In genomic region chr5:149012350-149012749, GRCh38 we compare ENCODE assay signal across 26 cellular contexts. TPM values are rescaled to one million over a fixed set of nuclear protein-coding genes. Genes with fewer than 3 reads are reported as not detected.
DNase-seq lines count a peak whose midpoint lies in the region; ATAC-seq and TF ChIP-seq lines count a peak whose summit lies in the region.
"Had no signal": no experiment of that assay in that cellular context is flagged by ENCODE, and none has a peak within 500 bp of the region (broad histone marks: within the 10 kb centered on the region; RNA-seq: fewer than 3 reads in every experiment).

No MANE protein-coding gene starts in this region.

- CTCF ChIA-PET in HCT116 (lab: Charles Lee) (interaction anchor here (0.7 kb wide), 1 partner anchor 102 kb away, joined by 4 read pairs; no protein-coding TSS in a partner anchor), PC-9 (lab: Charles Lee) (interaction anchor here (0.5 to 1.6 kb wide), 3 partner anchors 11 to 493 kb away, joined by 3 to 5 read pairs (median 4); no protein-coding TSS in a partner anchor)
- CTCF ChIA-PET in activated CD4-positive, alpha-beta T cell treated with anti-CD3 and anti-CD28 coated beads, Interleukin-2, amount 10 ng/mL, durations not matched to agents 7 days and 5 days (lab: Charles Lee), result interaction anchor here (1.2 kb wide), 1 partner anchor 13 kb away, joined by 4 read pairs; no protein-coding TSS in a partner anchor

- no peak for TF ChIP-seq POLR2A in HCT116 (IDR thresholded peaks at IDR 0.05; ENCODE audit: borderline replicate concordance, extremely low read depth, insufficient read depth, insufficient read length)

- H3K27me3 ChIP-seq in HCT116 (ENCODE audit: insufficient read depth, low read length) (no peaks in the 10 kb centered on the region), PC-9 (ENCODE audit: insufficient read depth, low read depth) (no peaks in the 10 kb centered on the region), foreskin keratinocyte (no peaks in the 10 kb centered on the region)
- H3K27me3 ChIP-seq: SJSA1 had no signal

- RAD21 ChIA-PET in HCT116 (lab: Charles Lee; ENCODE audit: low non-redundant PET in 1 of 2, low total read pairs in 2 of 2, uncharacterized antibody in 2 of 2, unreplicated experiment in 2 of 2), result no interaction called here

- intact Hi-C loops in HCT116 (cut with micrococcal nuclease) (no loop called here), PC-9 (cut with micrococcal nuclease; ENCODE audit: unreplicated experiment) (no loop called here)

- H3K4me1 ChIP-seq in HCT116 (ENCODE audit: control insufficient read depth in 1 of 2, insufficient read depth in 2 of 2, low read length in 2 of 2), result peaks cover 0 to 9% of the 10 kb centered on the region in 2 experiments; a peak in 1 of 4 replicates
- peaks cover 35% of the 10 kb centered on the region for H3K4me1 ChIP-seq in PC-9 (replicated peaks; ENCODE audit: insufficient read depth)
- H3K4me1 ChIP-seq in foreskin keratinocyte, result peaks cover 10% of the 10 kb centered on the region

- H3K36me3 Mint-ChIP-seq in activated CD4-positive, alpha-beta T cell treated with anti-CD3 and anti-CD28 coated beads, Interleukin-2, amount 10 ng/mL, durations not matched to agents 7 days and 5 days (ENCODE audit: low read depth), result no peaks in the 10 kb centered on the region
- H3K36me3 Mint-ChIP-seq: CD4-positive, alpha-beta memory T cell had no signal

- no peaks in the 10 kb centered on the region for H3K9me3 ChIP-seq in HCT116 (ENCODE audit: control insufficient read depth in 1 of 2, insufficient read depth in 1 of 2, low read depth in 1 of 2, low read length in 2 of 2)
- no peaks in the 10 kb centered on the region for H3K9me3 ChIP-seq in PC-9 (ENCODE audit: insufficient read depth, low read depth)
- H3K9me3 ChIP-seq: SJSA1 had no signal

- no peak overlapping the region for H3K9ac ChIP-seq in HCT116 (ENCODE audit: low read length)

- H3K27ac ChIP-seq in HCT116 (ENCODE audit: low read depth, low read length) (no peak overlapping the region), PC-9 (peak overlapping the region; percentile 96), foreskin keratinocyte (no peak overlapping the region)
- H3K27ac ChIP-seq: HL-60, SJSA1 had no signal

- H4K20me1 ChIP-seq in HCT116 (ENCODE audit: insufficient read depth), result no peaks in the 10 kb centered on the region
- H4K20me1 ChIP-seq in PC-9 (ENCODE audit: insufficient read depth), result no peaks in the 10 kb centered on the region

- BruUV-seq in HCT116 (replicated peaks; lab: Mats Ljungman, UMichigan) (no TSS peak), PC-9 (replicated peaks; lab: Mats Ljungman, UMichigan) (no TSS peak)

- no peaks in the 10 kb centered on the region for H3K4me1 Mint-ChIP-seq in activated CD4-positive, alpha-beta T cell treated with anti-CD3 and anti-CD28 coated beads, Interleukin-2, amount 10 ng/mL, durations not matched to agents 7 days and 5 days
- H3K4me1 Mint-ChIP-seq: CD4-positive, alpha-beta memory T cell had no signal

- H3K4me2 ChIP-seq in HCT116 (ENCODE audit: low read length), result no peak overlapping the region
- H3K4me2 ChIP-seq in PC-9, result no peak overlapping the region

- H3K79me2 ChIP-seq in HCT116 (ENCODE audit: insufficient read depth, low read length) (no peaks in the 10 kb centered on the region), PC-9 (ENCODE audit: low read depth) (no peaks in the 10 kb centered on the region)

- H3K4me3 ChIP-seq in GM12864 (ENCODE audit: low read depth, low read length) (no peak overlapping the region), HCT116 (replicated peaks in 1 of 2; ENCODE audit: low read depth in 1 of 2, low read length in 2 of 2) (no peak overlapping the region), PC-9 (no peak overlapping the region)
- H3K4me3 ChIP-seq: SJSA1 had no signal

- no peak for TF ChIP-seq RAD21 in HCT116 (IDR thresholded peaks at IDR 0.05; ENCODE audit: low read depth)

- ATAC-seq in HCT116 (peak; percentile 53; the same call in 1 of the 2 replicates), foreskin keratinocyte (no peak), GM21737 (IDR thresholded peaks at IDR 0.05; ENCODE audit: unreplicated experiment) (no peak), GM19397 (IDR thresholded peaks at IDR 0.05; ENCODE audit: unreplicated experiment) (no peak)

- DNase-seq in GM12864 (ENCODE audit: low read depth) (no peak), HCT116 (ENCODE audit: low read depth, low spot score) (no peak), PC-9 (no peak), foreskin keratinocyte (no peak), HK-2 (ENCODE audit: unreplicated experiment) (no peak)
- DNase-seq in activated CD4-positive, alpha-beta T cell treated with anti-CD3 and anti-CD28 coated beads, Interleukin-2, amount 10 ng/mL, durations not matched to agents 7 days and 5 days, result no peak
- DNase-seq: C1 segment of cervical spinal cord; CD4-positive, alpha-beta memory T cell; COR-L47; DMS53; Karpas-422; NCI-H1092; NCI-H1436; NCI-H187 treated with DMSO at 0.1 percent for 48 hours; NCI-H2171 treated with DMSO at 0.1 percent for 48 hours; NCI-H345; NCI-H510A treated with DMSO at 0.1 percent for 48 hours; NK-92 treated with Interleukin-12 subunit alpha and Interleukin-12 subunit beta, amount 100 ng/mL, for 24 hours; Right ventricle myocardium superior; RPMI8226; T-helper 1 cell had no signal

- POLR2A ChIA-PET in HCT116 (lab: Charles Lee) (no interaction called here), PC-9 (lab: Charles Lee; ENCODE audit: unreplicated experiment) (no interaction called here)
- POLR2A ChIA-PET in activated CD4-positive, alpha-beta T cell treated with anti-CD3 and anti-CD28 coated beads, Interleukin-2, amount 10 ng/mL, durations not matched to agents 7 days and 5 days (lab: Charles Lee), result no interaction called here

- no peaks in the 10 kb centered on the region for H3K9me2 ChIP-seq in HCT116 (ENCODE audit: insufficient read depth)
- no peaks in the 10 kb centered on the region; the same call in 1 of the 2 replicates for H3K9me2 ChIP-seq in PC-9 (ENCODE audit: insufficient read depth)

- peaks cover 3% of the 10 kb centered on the region for H3K27me3 Mint-ChIP-seq in activated CD4-positive, alpha-beta T cell treated with anti-CD3 and anti-CD28 coated beads, Interleukin-2, amount 10 ng/mL, durations not matched to agents 7 days and 5 days

- no peak overlapping the region for H2AFZ ChIP-seq in HCT116 (ENCODE audit: low read depth, low read length, poor library complexity, severe bottlenecking)
- H2AFZ ChIP-seq in PC-9, result no peak overlapping the region

- H3K36me3 ChIP-seq in HCT116 (ENCODE audit: control insufficient read depth in 1 of 2, insufficient read depth in 2 of 2, low read length in 2 of 2), result no peaks in the 10 kb centered on the region
- H3K36me3 ChIP-seq in PC-9 (ENCODE audit: low read depth), result peaks cover 3% of the 10 kb centered on the region; the same call in 1 of the 2 replicates
- H3K36me3 ChIP-seq: SJSA1 had no signal

- no peak overlapping the region for H3K4me3 Mint-ChIP-seq in activated CD4-positive, alpha-beta T cell treated with anti-CD3 and anti-CD28 coated beads, Interleukin-2, amount 10 ng/mL, durations not matched to agents 7 days and 5 days
- H3K4me3 Mint-ChIP-seq: CD4-positive, alpha-beta memory T cell had no signal

- TF ChIP-seq CTCF in GM12864 (IDR thresholded peaks at IDR 0.05; ENCODE audit: low read depth, low read length, missing control alignments), result peak; percentile 7
- peak in 2 of 3 experiments; percentile 4 to 33; a peak in 1 of 6 replicates for TF ChIP-seq CTCF in HCT116 (IDR thresholded peaks at IDR 0.05 in 2 of 3, conservative IDR thresholded peaks at IDR 0.05 in 1 of 3; ENCODE audit: borderline replicate concordance in 1 of 3, insufficient read depth in 1 of 3, low read depth in 2 of 3, low read length in 2 of 3)
- TF ChIP-seq CTCF in PC-9 (conservative IDR thresholded peaks at IDR 0.05), result no peak
- peak; percentile 15 for TF ChIP-seq CTCF in foreskin keratinocyte (conservative IDR thresholded peaks at IDR 0.05)

- H3K9me3 Mint-ChIP-seq in activated CD4-positive, alpha-beta T cell treated with anti-CD3 and anti-CD28 coated beads, Interleukin-2, amount 10 ng/mL, durations not matched to agents 7 days and 5 days, result no peaks in the 10 kb centered on the region
- H3K9me3 Mint-ChIP-seq: CD4-positive, alpha-beta memory T cell had no signal

- peaks cover 28% of the 10 kb centered on the region for H3F3A ChIP-seq in PC-9 (ENCODE audit: insufficient read depth, low read depth)

- no peak overlapping the region for H3K27ac Mint-ChIP-seq in activated CD4-positive, alpha-beta T cell treated with anti-CD3 and anti-CD28 coated beads, Interleukin-2, amount 10 ng/mL, durations not matched to agents 7 days and 5 days
- H3K27ac Mint-ChIP-seq: CD4-positive, alpha-beta memory T cell had no signal

TF ChIP-seq in HCT116, 20 proteins besides CTCF, POLR2A, EP300 and RAD21 (continues in another document):
- TF ChIP-seq ELF1 (IDR thresholded peaks at IDR 0.05; ENCODE audit: borderline replicate concordance, low read depth), result no peak
- no peak for TF ChIP-seq FOSL1 (IDR thresholded peaks at IDR 0.05; ENCODE audit: low read depth)
- TF ChIP-seq, protein P1, sequence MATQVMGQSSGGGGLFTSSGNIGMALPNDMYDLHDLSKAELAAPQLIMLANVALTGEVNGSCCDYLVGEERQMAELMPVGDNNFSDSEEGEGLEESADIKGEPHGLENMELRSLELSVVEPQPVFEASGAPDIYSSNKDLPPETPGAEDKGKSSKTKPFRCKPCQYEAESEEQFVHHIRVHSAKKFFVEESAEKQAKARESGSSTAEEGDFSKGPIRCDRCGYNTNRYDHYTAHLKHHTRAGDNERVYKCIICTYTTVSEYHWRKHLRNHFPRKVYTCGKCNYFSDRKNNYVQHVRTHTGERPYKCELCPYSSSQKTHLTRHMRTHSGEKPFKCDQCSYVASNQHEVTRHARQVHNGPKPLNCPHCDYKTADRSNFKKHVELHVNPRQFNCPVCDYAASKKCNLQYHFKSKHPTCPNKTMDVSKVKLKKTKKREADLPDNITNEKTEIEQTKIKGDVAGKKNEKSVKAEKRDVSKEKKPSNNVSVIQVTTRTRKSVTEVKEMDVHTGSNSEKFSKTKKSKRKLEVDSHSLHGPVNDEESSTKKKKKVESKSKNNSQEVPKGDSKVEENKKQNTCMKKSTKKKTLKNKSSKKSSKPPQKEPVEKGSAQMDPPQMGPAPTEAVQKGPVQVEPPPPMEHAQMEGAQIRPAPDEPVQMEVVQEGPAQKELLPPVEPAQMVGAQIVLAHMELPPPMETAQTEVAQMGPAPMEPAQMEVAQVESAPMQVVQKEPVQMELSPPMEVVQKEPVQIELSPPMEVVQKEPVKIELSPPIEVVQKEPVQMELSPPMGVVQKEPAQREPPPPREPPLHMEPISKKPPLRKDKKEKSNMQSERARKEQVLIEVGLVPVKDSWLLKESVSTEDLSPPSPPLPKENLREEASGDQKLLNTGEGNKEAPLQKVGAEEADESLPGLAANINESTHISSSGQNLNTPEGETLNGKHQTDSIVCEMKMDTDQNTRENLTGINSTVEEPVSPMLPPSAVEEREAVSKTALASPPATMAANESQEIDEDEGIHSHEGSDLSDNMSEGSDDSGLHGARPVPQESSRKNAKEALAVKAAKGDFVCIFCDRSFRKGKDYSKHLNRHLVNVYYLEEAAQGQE (IDR thresholded peaks at IDR 0.05; ENCODE audit: low read depth), result no peak

RNA-seq across cellular contexts. Expression of gene SH3TC2, which starts 50.5 kb away (rescaled TPM):
- total RNA-seq in HCT116 (2021; ENCODE audit: unreplicated experiment), result 12.8 TPM
- polyA plus RNA-seq in HCT116 (2012), result 5.3 and 5.7 TPM in 2 replicates
- total RNA-seq in PC-9 (2021), result 32.1 and 38.8 TPM in 2 replicates
- total RNA-seq in foreskin keratinocyte, result 12.3 and 13.5 TPM in 2 replicates
- polyA plus RNA-seq in foreskin keratinocyte, result 3.5 TPM in 2 replicates
- total RNA-seq in activated CD4-positive, alpha-beta T cell treated with anti-CD3 and anti-CD28 coated beads, Interleukin-2, amount 10 ng/mL, durations not matched to agents 7 days and 5 days, result not detected
- total RNA-seq: CD4-positive, alpha-beta memory T cell; G401 had no signal
- polyA plus RNA-seq: CD4-positive, alpha-beta memory T cell had no signal

Comparison
In these comparisons a context has a peak if more than half of its experiments do, and no peak if none do; other contexts are left out.
1. RNA of gene SH3TC2, which starts 50.5 kb away (total RNA-seq): 32.1 to 38.8 TPM in PC-9, 12.8 TPM in HCT116 (single experiment) and 12.3 to 13.5 TPM in foreskin keratinocyte; not detected in activated CD4-positive, alpha-beta T cell treated with anti-CD3 and anti-CD28 coated beads, Interleukin-2, amount 10 ng/mL, durations not matched to agents 7 days and 5 days; every median in the first group is over 10 times any median in the second.